1 cellular context compared by ENCODE assay signal in the genomic region with DNA sequence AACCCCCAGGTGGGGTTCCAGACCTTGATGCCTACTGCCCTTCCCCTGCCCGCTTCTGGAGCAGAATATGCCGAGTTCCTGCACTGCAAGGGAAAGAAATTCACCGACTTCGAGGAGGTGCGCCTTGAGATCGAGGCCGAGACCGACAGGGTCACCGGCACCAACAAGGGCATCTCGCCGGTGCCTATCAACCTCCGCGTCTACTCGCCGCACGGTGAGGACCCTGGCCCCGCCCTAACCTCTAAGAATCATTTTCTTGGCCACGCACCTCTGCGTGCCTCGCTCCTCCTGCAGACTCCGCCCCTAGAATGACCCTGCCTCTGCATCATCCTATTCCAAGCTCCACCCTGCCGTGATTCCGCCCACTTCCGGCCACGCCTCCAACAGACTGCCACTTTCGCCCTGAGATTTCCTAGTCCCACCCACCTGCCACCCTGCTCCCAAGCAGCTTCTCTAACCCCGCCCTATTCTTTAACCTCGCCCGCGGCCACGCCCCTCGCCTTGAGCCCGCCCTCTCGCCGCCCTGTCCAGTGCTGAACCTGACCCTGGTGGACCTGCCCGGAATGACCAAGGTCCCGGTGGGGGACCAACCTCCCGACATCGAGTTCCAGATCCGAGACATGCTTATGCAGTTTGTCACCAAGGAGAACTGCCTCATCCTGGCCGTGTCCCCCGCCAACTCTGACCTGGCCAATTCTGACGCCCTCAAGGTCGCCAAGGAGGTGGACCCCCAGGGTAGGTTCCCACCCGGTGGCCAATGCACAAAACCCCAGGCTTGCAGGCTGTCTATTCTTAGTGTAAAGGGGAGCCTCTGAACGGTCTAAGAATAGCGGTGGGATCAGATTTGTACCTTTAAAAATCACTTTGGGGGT.
TF ChIP-seq lines count a peak whose summit lies in the region.

No MANE protein-coding gene starts in this region.

TF ChIP-seq in IMR-90, 13 proteins besides CTCF, POLR2A, EP300 and RAD21:
- TF ChIP-seq, protein P1, sequence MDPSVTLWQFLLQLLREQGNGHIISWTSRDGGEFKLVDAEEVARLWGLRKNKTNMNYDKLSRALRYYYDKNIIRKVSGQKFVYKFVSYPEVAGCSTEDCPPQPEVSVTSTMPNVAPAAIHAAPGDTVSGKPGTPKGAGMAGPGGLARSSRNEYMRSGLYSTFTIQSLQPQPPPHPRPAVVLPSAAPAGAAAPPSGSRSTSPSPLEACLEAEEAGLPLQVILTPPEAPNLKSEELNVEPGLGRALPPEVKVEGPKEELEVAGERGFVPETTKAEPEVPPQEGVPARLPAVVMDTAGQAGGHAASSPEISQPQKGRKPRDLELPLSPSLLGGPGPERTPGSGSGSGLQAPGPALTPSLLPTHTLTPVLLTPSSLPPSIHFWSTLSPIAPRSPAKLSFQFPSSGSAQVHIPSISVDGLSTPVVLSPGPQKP (IDR thresholded peaks at IDR 0.05; ENCODE audit: borderline replicate concordance, low read depth, low read length) = no peak
- TF ChIP-seq RCOR1 (IDR thresholded peaks at IDR 0.05; ENCODE audit: insufficient replicate concordance, low read length) (no peak), MAFK (IDR thresholded peaks at IDR 0.05; ENCODE audit: low read depth, low read length) (no peak)
